Comparison of ENCODE assay signal across 20 cellular contexts in genomic region chr6:48567016-48567415, GRCh38.
A peak's percentile ranks its signal among the peaks of the same experiment; 100 is the strongest.
DNase-seq lines count a peak whose midpoint lies in the region; ATAC-seq and TF ChIP-seq lines count a peak whose summit lies in the region.
"Had no signal": no experiment of that assay in that cellular context is flagged by ENCODE, and none has a peak within 500 bp of the region (broad histone marks: within the 10 kb centered on the region; RNA-seq: fewer than 3 reads in every experiment).

No MANE protein-coding gene starts in this region.

- H3K27ac ChIP-seq in HUES6 (ENCODE audit: low read depth, low read length), result peak overlapping the region; percentile 61; the same call in 1 of the 2 replicates
- H3K27ac ChIP-seq in iPS-18a (ENCODE audit: low read length), result peak overlapping the region; percentile 9
- no peak overlapping the region for H3K27ac ChIP-seq in GM23248
- H3K27ac ChIP-seq: A549, C4-2B, sigmoid colon had no signal

- no peaks in the 10 kb centered on the region for H3K79me2 ChIP-seq in GM23248 (ENCODE audit: insufficient read depth)

- no peaks in the 10 kb centered on the region for H3K27me3 ChIP-seq in HUES6 (ENCODE audit: control insufficient read depth, insufficient read depth, low read length)
- no peaks in the 10 kb centered on the region for H3K27me3 ChIP-seq in iPS-18a (ENCODE audit: control insufficient read depth, insufficient read depth, low read length)
- no peaks in the 10 kb centered on the region for H3K27me3 ChIP-seq in GM23248 (replicated peaks; ENCODE audit: insufficient read depth)
- H3K27me3 ChIP-seq: sigmoid colon had no signal

- no peak for TF ChIP-seq CTCF in astrocyte of the cerebellum (IDR thresholded peaks at IDR 0.05; ENCODE audit: low read depth, low read length, missing control alignments)

- H3K9me3 ChIP-seq in HUES6 (ENCODE audit: control insufficient read depth, insufficient read depth, low read depth, low read length) (no peaks in the 10 kb centered on the region), iPS-18a (ENCODE audit: control insufficient read depth, low read depth, low read length) (no peaks in the 10 kb centered on the region), GM23248 (ENCODE audit: low read depth) (no peaks in the 10 kb centered on the region)
- H3K9me3 ChIP-seq: A549, sigmoid colon had no signal

- H4K20me1 ChIP-seq in GM23248 (ENCODE audit: insufficient read depth), result no peaks in the 10 kb centered on the region

- H3F3A ChIP-seq in GM23248 (ENCODE audit: insufficient read depth), result no peaks in the 10 kb centered on the region

- H3K9ac ChIP-seq in HUES6 (ENCODE audit: low read length), result no peak overlapping the region
- no peak overlapping the region for H3K9ac ChIP-seq in iPS-18a (ENCODE audit: low read length)
- H3K9ac ChIP-seq in GM23248, result no peak overlapping the region

- no peak for ATAC-seq in HG03108 (IDR thresholded peaks at IDR 0.05; ENCODE audit: unreplicated experiment)
- ATAC-seq: A549, left lobe of liver had no signal

- H3K36me3 ChIP-seq in HUES6 (ENCODE audit: control insufficient read depth, insufficient read depth, low read length) (no peaks in the 10 kb centered on the region), iPS-18a (ENCODE audit: control insufficient read depth, low read depth, low read length) (no peaks in the 10 kb centered on the region), GM23248 (ENCODE audit: low read depth) (no peaks in the 10 kb centered on the region)
- H3K36me3 ChIP-seq: sigmoid colon had no signal

- no peak overlapping the region for H3K4me2 ChIP-seq in GM23248 (ENCODE audit: unreplicated experiment)
- H3K4me2 ChIP-seq: A549 had no signal

- DNase-seq in COLO829 (ENCODE audit: low spot score) (peak; percentile 18), astrocyte of the cerebellum (ENCODE audit: low read depth) (peak; percentile 34), activated gamma-delta T cell treated with Interleukin-2 at 50 U/mL for 16 hours (no peak), NCI-H2227 (lab: John Stamatoyannopoulos, UW; ENCODE audit: unreplicated experiment) (no peak), GM23248 (no peak)
- DNase-seq: activated naive CD4-positive, alpha-beta T cell treated with anti-CD3 and anti-CD28 coated beads, Interleukin-2, amount 50 U/mL, for 16 hours; caudate nucleus; DMS53; effector CD8-positive, alpha-beta T cell; NCI-H1092; NCI-H2081 treated with DMSO at 0.1 percent for 48 hours; NCI-H524; sigmoid colon; stimulated activated CD4-positive, alpha-beta T cell treated with anti-CD3 and anti-CD28 coated beads, Interleukin-2, amount 100 ng/mL, for 24 hours had no signal

- in situ Hi-C loops in astrocyte of the cerebellum (cut with HindIII; ENCODE audit: low sequenced_read_pairs), result no loop called here
- in situ Hi-C loops in GM23248 (cut with MboI), result no loop called here

- no peak overlapping the region for H3K4me3 ChIP-seq in HUES6 (ENCODE audit: low read depth, low read length)
- no peak overlapping the region for H3K4me3 ChIP-seq in astrocyte of the cerebellum (ENCODE audit: low read depth, low read length)
- no peak overlapping the region for H3K4me3 ChIP-seq in iPS-18a (ENCODE audit: low read length)
- no peak overlapping the region for H3K4me3 ChIP-seq in GM23248
- H3K4me3 ChIP-seq: A549, sigmoid colon had no signal

- H3K9me2 ChIP-seq in GM23248 (ENCODE audit: insufficient read depth), result no peaks in the 10 kb centered on the region

- H3K4me1 ChIP-seq in HUES6 (ENCODE audit: control insufficient read depth, insufficient read depth, low read length) (peaks cover 21% of the 10 kb centered on the region; the same call in 1 of the 2 replicates), iPS-18a (ENCODE audit: control insufficient read depth, low read depth, low read length) (peaks cover 8% of the 10 kb centered on the region), GM23248 (ENCODE audit: insufficient read depth) (no peaks in the 10 kb centered on the region)
- H3K4me1 ChIP-seq: A549, sigmoid colon had no signal

- no peak overlapping the region for H2AFZ ChIP-seq in GM23248

Comparison
In these comparisons a context has a peak if more than half of its experiments do, and no peak if none do; other contexts are left out.
1. DNase-seq: peak in COLO829 (single experiment) and astrocyte of the cerebellum (single experiment); none in activated gamma-delta T cell treated with Interleukin-2 at 50 U/mL for 16 hours (single experiment), NCI-H2227 (single experiment) and GM23248 (single experiment).